ENCODE assay signal across 14 cellular contexts in genomic region chr2:220276736-220277444, GRCh38.
DNase-seq lines count a peak whose midpoint lies in the region; ATAC-seq and TF ChIP-seq lines count a peak whose summit lies in the region.
"Had no signal": no experiment of that assay in that cellular context is flagged by ENCODE, and none has a peak within 500 bp of the region (broad histone marks: within the 10 kb centered on the region; RNA-seq: fewer than 3 reads in every experiment).

No MANE protein-coding gene starts in this region.

- in situ Hi-C loops in IMR-90 (cut with MboI; ENCODE audit: low sequenced_read_pairs), result no loop called here
- in situ Hi-C loops in GM13976 (cut with MboI; ENCODE audit: low sequenced_read_pairs, unreplicated experiment), result no loop called here

- peak overlapping the region; percentile 39 for H3K14ac ChIP-seq in IMR-90 (replicated peaks; ENCODE audit: low read depth, low read length)

- H3K9ac ChIP-seq in IMR-90 (ENCODE audit: low read depth, low read length), result peak overlapping the region; percentile 58
- H3K9ac ChIP-seq: BLaER1 had no signal

- H4K91ac ChIP-seq in IMR-90 (ENCODE audit: insufficient read depth, low read depth, low read length), result peak overlapping the region; percentile 76

- no peaks in the 10 kb centered on the region for H3K27me3 ChIP-seq in IMR-90 (ENCODE audit: control insufficient read depth, insufficient read depth, low read length)
- no peaks in the 10 kb centered on the region for H3K27me3 ChIP-seq in left lung
- H3K27me3 ChIP-seq: BLaER1, cardiac muscle cell had no signal

- peak overlapping the region; percentile 81 for H3K4ac ChIP-seq in IMR-90 (ENCODE audit: low read depth, low read length)

- peak overlapping the region; percentile 73 for H3K56ac ChIP-seq in IMR-90 (ENCODE audit: extremely low read depth, insufficient read depth, low read length)

- no peak for TF ChIP-seq CTCF in IMR-90 (conservative IDR thresholded peaks at IDR 0.05; ENCODE audit: low read depth, low read length)
- TF ChIP-seq CTCF in epithelial cell of esophagus (IDR thresholded peaks at IDR 0.05; ENCODE audit: insufficient read depth, low read depth, low read length, missing control alignments), result no peak
- no peak for TF ChIP-seq CTCF in left lung (IDR thresholded peaks at IDR 0.05)
- no peak for TF ChIP-seq CTCF in GM13976 (IDR thresholded peaks at IDR 0.05; ENCODE audit: borderline replicate concordance, control extremely low read depth, extremely low read depth, insufficient read depth, missing control alignments)

- TF ChIP-seq RAD21 in IMR-90 (IDR thresholded peaks at IDR 0.05; ENCODE audit: low read length), result no peak

- ATAC-seq in IMR-90 (ENCODE audit: low read depth) (peak; percentile 25), left lung (peak; percentile 20), HG03139 (IDR thresholded peaks at IDR 0.05; ENCODE audit: unreplicated experiment) (no peak), GM18907 (IDR thresholded peaks at IDR 0.05; ENCODE audit: unreplicated experiment) (no peak)
- ATAC-seq: naive thymus-derived CD8-positive, alpha-beta T cell had no signal

- H3K4me3 ChIP-seq in IMR-90 (ENCODE audit: insufficient read depth, low read depth, low read length) (no peak overlapping the region), epithelial cell of esophagus (ENCODE audit: low read length) (no peak overlapping the region), left lung (no peak overlapping the region)
- H3K4me3 ChIP-seq: BLaER1, cardiac muscle cell had no signal

- no TSS peak for BruUV-seq in IMR-90 (replicated peaks; lab: Mats Ljungman, UMichigan)

- CTCF ChIA-PET in IMR-90 (lab: Yijun Ruan, JAX), result no interaction called here

- peak overlapping the region; percentile 15 for H3K23ac ChIP-seq in IMR-90 (ENCODE audit: low read depth, low read length)

- no CpG with 5 or more reads among the region's 2 CpGs for WGBS in IMR-90 (ENCODE audit: extremely low coverage in 2 of 2, insufficient read length in 1 of 2), 2 experiments

- H4K20me1 ChIP-seq in IMR-90 (ENCODE audit: insufficient read depth, low read length), result no peaks in the 10 kb centered on the region
- H4K20me1 ChIP-seq: BLaER1 had no signal

- H3K79me1 ChIP-seq in IMR-90 (ENCODE audit: low read depth in 1 of 2, low read length in 2 of 2), result no peaks in the 10 kb centered on the region

- intact Hi-C loops in IMR-90 (cut with micrococcal nuclease) (loop anchor here (5.0 to 10.0 kb wide), 3 partner anchors 50 to 1298 kb away; partner anchors contain the start of gene EPHA4), left lung (cut with DNase I) (no loop called here)

- H4K5ac ChIP-seq in IMR-90 (ENCODE audit: low read depth, low read length), result peak overlapping the region; percentile 77; the same call in 1 of the 2 replicates

- no peak overlapping the region for H2AFZ ChIP-seq in IMR-90 (replicated peaks; ENCODE audit: low read length, poor library complexity)

- H2BK15ac ChIP-seq in IMR-90 (ENCODE audit: low read depth, low read length), result peak overlapping the region; percentile 51; the same call in 1 of the 3 replicates

- peak overlapping the region; percentile 84 for H3K27ac ChIP-seq in IMR-90 (ENCODE audit: insufficient read depth, low read length)
- peak overlapping the region in 1 of 2 donors; percentile 27 for H3K27ac ChIP-seq in left lung
- H3K27ac ChIP-seq: BLaER1, cardiac muscle cell had no signal

- H3K36me3 ChIP-seq in IMR-90 (ENCODE audit: control insufficient read depth, insufficient read depth, low read length) (no peaks in the 10 kb centered on the region), left lung (no peaks in the 10 kb centered on the region)
- H3K36me3 ChIP-seq: BLaER1, cardiac muscle cell had no signal

- no peak overlapping the region for H2AK9ac ChIP-seq in IMR-90 (replicated peaks; ENCODE audit: low read depth, low read length, poor library complexity)

- H3K4me2 ChIP-seq in IMR-90 (ENCODE audit: low read depth, low read length), result peak overlapping the region; percentile 12; the same call in 1 of the 2 replicates
- H3K4me2 ChIP-seq: BLaER1 had no signal

- DNase-seq in A172 (ENCODE audit: low spot score) (peak; percentile 27), IMR-90 (peak; percentile 49), epithelial cell of esophagus (ENCODE audit: low read depth) (peak; percentile 20), left lung (no peak), DMS 273 treated with DMSO at 0.1 percent for 48 hours (lab: John Stamatoyannopoulos, UW) (no peak), GM13976 (ENCODE audit: low spot score) (no peak)
- DNase-seq: activated CD4-positive, alpha-beta T cell treated with anti-CD3 and anti-CD28 coated beads, Interleukin-2, amount 50 U/mL, for 4 hours; activated effector memory CD4-positive, alpha-beta T cell treated with Interleukin-2 at 50 U/mL for 16 hours; naive thymus-derived CD8-positive, alpha-beta T cell; NCI-H1092 treated with DMSO at 0.1 percent for 48 hours had no signal

- H2BK5ac ChIP-seq in IMR-90 (ENCODE audit: low read depth, low read length, poor library complexity, severe bottlenecking), result peak overlapping the region; percentile 100

- TF ChIP-seq POLR2A in IMR-90 (IDR thresholded peaks at IDR 0.05; ENCODE audit: low read depth, low read length), result no peak

- peak overlapping the region; percentile 53 to 79 for H4K8ac ChIP-seq in IMR-90 (ENCODE audit: low read depth in 2 of 2, low read length in 2 of 2)

- POLR2A ChIA-PET in IMR-90 (lab: Charles Lee; ENCODE audit: unreplicated experiment), result no interaction called here

- no peak overlapping the region for H2AK5ac ChIP-seq in IMR-90 (ENCODE audit: low read depth, low read length)

- no peaks in the 10 kb centered on the region for H3K9me3 ChIP-seq in IMR-90 (ENCODE audit: control insufficient read depth, insufficient read depth, low read length)
- no peaks in the 10 kb centered on the region for H3K9me3 ChIP-seq in left lung
- H3K9me3 ChIP-seq: BLaER1 had no signal

- H3K4me1 ChIP-seq in IMR-90 (ENCODE audit: control insufficient read depth, insufficient read depth, low read length) (peaks cover 23% of the 10 kb centered on the region), left lung (peaks cover 0 to 3% of the 10 kb centered on the region in 2 donors)

- H2BK20ac ChIP-seq in IMR-90 (ENCODE audit: low read depth, low read length), result peak overlapping the region; percentile 75

- H3K9me1 ChIP-seq in IMR-90 (ENCODE audit: insufficient read depth, low read length), result peaks cover 2% of the 10 kb centered on the region

- peak overlapping the region; percentile 80 for H3K18ac ChIP-seq in IMR-90 (ENCODE audit: low read depth, low read length)

- dilution Hi-C loops in IMR-90 (cut with HindIII; ENCODE audit: low sequenced_read_pairs, unreplicated experiment), result no loop called here

- H2BK120ac ChIP-seq in IMR-90 (ENCODE audit: low read depth, low read length), result peak overlapping the region; percentile 75

TF ChIP-seq in IMR-90, 13 proteins besides CTCF, POLR2A, EP300 and RAD21:
- TF ChIP-seq CEBPB (IDR thresholded peaks at IDR 0.05; ENCODE audit: low read depth, low read length) (no peak), MXI1 (IDR thresholded peaks at IDR 0.05; ENCODE audit: borderline replicate concordance, low read depth, low read length) (no peak), ELK1 (IDR thresholded peaks at IDR 0.05; ENCODE audit: borderline replicate concordance, low read depth, low read length) (no peak), RFX5 (IDR thresholded peaks at IDR 0.05; ENCODE audit: low read depth, low read length) (no peak), BHLHE40 (IDR thresholded peaks at IDR 0.05; ENCODE audit: low read depth, low read length) (no peak), RCOR1 (IDR thresholded peaks at IDR 0.05; ENCODE audit: insufficient replicate concordance, low read length) (no peak), CHD1 (IDR thresholded peaks at IDR 0.05; ENCODE audit: low read depth, low read length) (no peak), MAZ (IDR thresholded peaks at IDR 0.05; ENCODE audit: borderline replicate concordance, low read depth, low read length) (no peak), NFE2L2 (IDR thresholded peaks at IDR 0.05; ENCODE audit: low read depth, low read length) (no peak), USF2 (IDR thresholded peaks at IDR 0.05; ENCODE audit: low read depth, low read length) (no peak), MAFK (IDR thresholded peaks at IDR 0.05; ENCODE audit: low read depth, low read length) (no peak), FOS (IDR thresholded peaks at IDR 0.05; ENCODE audit: low read depth, low read length) (no peak), SMC3 (IDR thresholded peaks at IDR 0.05; ENCODE audit: low read depth, low read length) (no peak)

Comparison
In these comparisons a context has a peak if more than half of its experiments do, and no peak if none do; other contexts are left out.
1. DNase-seq: peak in A172 (single experiment), IMR-90 (single experiment) and epithelial cell of esophagus (single experiment); none in left lung (0 of 2), DMS 273 treated with DMSO at 0.1 percent for 48 hours (single experiment) and GM13976 (single experiment).
2. ATAC-seq: peak in IMR-90 (single experiment) and left lung (single experiment); none in HG03139 (single experiment) and GM18907 (single experiment).